10 cellular contexts compared by ENCODE assay signal in genomic region chr16:1330260-1330914, GRCh38. TPM values are rescaled to one million over a fixed set of nuclear protein-coding genes. Genes with fewer than 3 reads are reported as not detected.
DNase-seq lines count a peak whose midpoint lies in the region; ATAC-seq and TF ChIP-seq lines count a peak whose summit lies in the region.
"Had no signal": no experiment of that assay in that cellular context is flagged by ENCODE, and none has a peak within 500 bp of the region (broad histone marks: within the 10 kb centered on the region; RNA-seq: fewer than 3 reads in every experiment).

No MANE protein-coding gene starts in this region.

- H3K9me3 ChIP-seq in adrenal gland (replicated peaks in 1 of 3): no peaks in the 10 kb centered on the region
- peaks cover 0 to 8% (median 6%) of the 10 kb centered on the region in 4 donors for H3K9me3 ChIP-seq in stomach

- no peaks in the 10 kb centered on the region for H3K9me3 Mint-ChIP-seq in memory B cell
- no peaks in the 10 kb centered on the region for H3K9me3 Mint-ChIP-seq in activated T-cell treated with anti-CD3 and anti-CD28 coated beads, Interleukin-2, amount 50 U/mL, for 4 hours
- H3K9me3 Mint-ChIP-seq: central memory CD8-positive, alpha-beta T cell had no signal

- H3K4me3 ChIP-seq in adrenal gland: no peak overlapping the region
- no peak overlapping the region for H3K4me3 ChIP-seq in stomach

- ATAC-seq in memory B cell (ENCODE audit: low read depth): no peak
- ATAC-seq in activated T-cell treated with anti-CD3 and anti-CD28 coated beads, Interleukin-2, amount 50 U/mL, for 4 hours: no peak
- no peak for ATAC-seq in HG03442 (IDR thresholded peaks at IDR 0.05; ENCODE audit: unreplicated experiment)
- ATAC-seq: left lobe of liver had no signal

- H3K27me3 ChIP-seq in adrenal gland (peaks cover 9% of the 10 kb centered on the region), stomach (peaks cover 13 to 56% (median 43%) of the 10 kb centered on the region in 3 donors)

- DNase-seq in CD1c-positive myeloid dendritic cell (ENCODE audit: extremely low spot score): peak; percentile 37
- no peak for DNase-seq in GM13977 (ENCODE audit: low spot score)
- DNase-seq in adrenal gland: no peak
- peak in 1 of 2 donors; percentile 33 for DNase-seq in memory B cell (ENCODE audit: low spot score in 2 of 2)
- no peak for DNase-seq in NOMO-1 (lab: John Stamatoyannopoulos, UW; ENCODE audit: unreplicated experiment in 2 of 2)
- no peak for DNase-seq in activated T-cell treated with anti-CD3 and anti-CD28 coated beads, Interleukin-2, amount 50 U/mL, for 4 hours
- DNase-seq in stomach: no peak

- TF ChIP-seq POLR2A in adrenal gland (IDR thresholded peaks at IDR 0.05) (no peak), stomach (IDR thresholded peaks at IDR 0.05) (no peak)

- peaks cover 0 to 4% of the 10 kb centered on the region in 2 donors for H3K36me3 ChIP-seq in adrenal gland (replicated peaks in 1 of 2)
- H3K36me3 ChIP-seq in stomach: peaks cover 1 to 26% (median 16%) of the 10 kb centered on the region in 4 donors

- H3K4me3 Mint-ChIP-seq in memory B cell: no peak overlapping the region
- H3K4me3 Mint-ChIP-seq in activated T-cell treated with anti-CD3 and anti-CD28 coated beads, Interleukin-2, amount 50 U/mL, for 4 hours: no peak overlapping the region

- peaks cover 9% of the 10 kb centered on the region for H3K4me1 Mint-ChIP-seq in memory B cell
- peaks cover 16% of the 10 kb centered on the region for H3K4me1 Mint-ChIP-seq in activated T-cell treated with anti-CD3 and anti-CD28 coated beads, Interleukin-2, amount 50 U/mL, for 4 hours (ENCODE audit: low read depth)

- H3K27ac ChIP-seq in adrenal gland (no peak overlapping the region), stomach (no peak overlapping the region)

- H3K4me1 ChIP-seq in adrenal gland (replicated peaks in 1 of 2) (peaks cover 10 to 32% of the 10 kb centered on the region in 2 donors), stomach (peaks cover 34 to 39% (median 37%) of the 10 kb centered on the region in 4 donors)

- no peaks in the 10 kb centered on the region for H3K36me3 Mint-ChIP-seq in memory B cell
- H3K36me3 Mint-ChIP-seq in activated T-cell treated with anti-CD3 and anti-CD28 coated beads, Interleukin-2, amount 50 U/mL, for 4 hours (ENCODE audit: insufficient read depth): peaks cover 4% of the 10 kb centered on the region

- H3K27ac Mint-ChIP-seq in memory B cell: peak overlapping the region; percentile 86

- WGBS in adrenal gland, 4 donors: 37 to 92% (median 64%) methylated on average over 2 to 17 of the region's 17 CpGs
- WGBS in stomach, 5 donors: 70 to 100% (median 76%) methylated on average over 5 to 17 of the region's 17 CpGs

- H3K27me3 Mint-ChIP-seq in memory B cell: no peaks in the 10 kb centered on the region
- peaks cover 18% of the 10 kb centered on the region for H3K27me3 Mint-ChIP-seq in activated T-cell treated with anti-CD3 and anti-CD28 coated beads, Interleukin-2, amount 50 U/mL, for 4 hours (ENCODE audit: low read depth)

- peak; percentile 61 for TF ChIP-seq CTCF in GM13977 (IDR thresholded peaks at IDR 0.05; ENCODE audit: extremely low read depth, insufficient read depth, missing control alignments)
- TF ChIP-seq CTCF in adrenal gland (IDR thresholded peaks at IDR 0.05): peak; percentile 11 to 57 (median 30)
- TF ChIP-seq CTCF in stomach (IDR thresholded peaks at IDR 0.05): peak in 3 of 7 experiments; percentile 20 to 46 (median 20)

- intact Hi-C loops in adrenal gland (cut with DNase I): no loop called here
- intact Hi-C loops in stomach (cut with DNase I; ENCODE audit: low total_unique reads): no loop called here

- TF ChIP-seq EP300 in stomach (IDR thresholded peaks at IDR 0.05): no peak

- in situ Hi-C loops in GM13977 (cut with MboI; ENCODE audit: low pct_unique_long_range_greater_than_20kb, low sequenced_read_pairs, unreplicated experiment): no loop called here

RNA-seq across cellular contexts. Expression of gene BAIAP3, which starts 3.1 kb away (rescaled TPM):
- total RNA-seq in adrenal gland (10 to 100 TPM in 4 of 8 donors, 1 to 10 TPM in 3, under 1 TPM in 1; 0.79 to 25.4 (median 14.9) TPM), stomach (10 to 100 TPM in 1 of 5 donors, 1 to 10 TPM in 4; 3.7 to 94.7 (median 6.7) TPM)
- polyA plus RNA-seq in adrenal gland (100 to 1,000 TPM in 1 of 3 donors, 10 to 100 TPM in 2; 11.9 to 129 (median 20.7) TPM), stomach (1 to 10 TPM; 1.5 to 3.6 (median 2.5) TPM)
- total RNA-seq in activated T-cell treated with anti-CD3 and anti-CD28 coated beads, Interleukin-2, amount 50 U/mL, for 4 hours: under 1 TPM; 0.08 to 0.24 (median 0.16) TPM

RNA-seq across cellular contexts. Expression of gene UBE2I, which starts 21.0 kb away (rescaled TPM):
- total RNA-seq in adrenal gland (100 to 1,000 TPM in 4 of 8 donors, 10 to 100 TPM in 4; 54.6 to 142 (median 105) TPM), stomach (10 to 100 TPM; 42.0 to 71.0 (median 48.0) TPM)
- polyA plus RNA-seq in adrenal gland (100 to 1,000 TPM in 1 of 3 donors, 10 to 100 TPM in 2; 61.9 to 203 (median 70.1) TPM), stomach (10 to 100 TPM; 42.2 to 48.2 (median 42.6) TPM)
- total RNA-seq in activated T-cell treated with anti-CD3 and anti-CD28 coated beads, Interleukin-2, amount 50 U/mL, for 4 hours: 100 to 1,000 TPM; 234 to 251 (median 247) TPM

RNA-seq across cellular contexts. Expression of gene TSR3, which starts 21.3 kb away (rescaled TPM):
- total RNA-seq in adrenal gland (100 to 1,000 TPM in 3 of 8 donors, 10 to 100 TPM in 5; 49.8 to 258 (median 76.1) TPM), stomach (100 to 1,000 TPM in 1 of 5 donors, 10 to 100 TPM in 3, 1 to 10 TPM in 1; 9.3 to 441 (median 41.1) TPM)
- polyA plus RNA-seq in adrenal gland (10 to 100 TPM; 13.7 to 42.8 (median 39.2) TPM), stomach (10 to 100 TPM; 65.6 to 74.5 (median 71.9) TPM)
- 100 to 1,000 TPM; 108 to 133 (median 112) TPM for total RNA-seq in activated T-cell treated with anti-CD3 and anti-CD28 coated beads, Interleukin-2, amount 50 U/mL, for 4 hours

RNA-seq across cellular contexts. Expression of gene GNPTG, which starts 21.3 kb away (rescaled TPM):
- total RNA-seq in adrenal gland: 100 to 1,000 TPM; 213 to 332 (median 284) TPM
- 100 to 1,000 TPM in 2 of 3 donors, 10 to 100 TPM in 1; 95.9 to 659 (median 362) TPM for polyA plus RNA-seq in adrenal gland
- total RNA-seq in activated T-cell treated with anti-CD3 and anti-CD28 coated beads, Interleukin-2, amount 50 U/mL, for 4 hours: 10 to 100 TPM; 21.8 to 27.4 (median 23.1) TPM
- 10 to 100 TPM; 32.5 to 87.9 (median 42.0) TPM for total RNA-seq in stomach
- 10 to 100 TPM; 30.0 to 56.1 (median 30.4) TPM for polyA plus RNA-seq in stomach
